In genomic region chr15:101255615-101256350, GRCh38 we compare ENCODE assay signal across 10 cellular contexts. TPM values are rescaled to one million over a fixed set of nuclear protein-coding genes. Genes with fewer than 3 reads are reported as not detected.
DNase-seq lines count a peak whose midpoint lies in the region; ATAC-seq and TF ChIP-seq lines count a peak whose summit lies in the region.
"Had no signal": no experiment of that assay in that cellular context is flagged by ENCODE, and none has a peak within 500 bp of the region (broad histone marks: within the 10 kb centered on the region; RNA-seq: fewer than 3 reads in every experiment).

No MANE protein-coding gene starts in this region.

- H3K9me3 Mint-ChIP-seq in endodermal cell (no peaks in the 10 kb centered on the region), neural crest cell (no peaks in the 10 kb centered on the region)

- H3K4me3 ChIP-seq in GM23248 (no peak overlapping the region), endodermal cell (ENCODE audit: low read length) (no peak overlapping the region)

- H3K36me3 ChIP-seq in GM23248 (ENCODE audit: low read depth) (no peaks in the 10 kb centered on the region), endodermal cell (ENCODE audit: control insufficient read depth, insufficient read depth, low read length) (no peaks in the 10 kb centered on the region)

- H3K36me3 Mint-ChIP-seq in endodermal cell (ENCODE audit: low read depth) (no peaks in the 10 kb centered on the region), neural crest cell (ENCODE audit: low read depth) (no peaks in the 10 kb centered on the region)

- no peak overlapping the region for H3K4me3 Mint-ChIP-seq in endodermal cell
- peak overlapping the region; percentile 60 for H3K4me3 Mint-ChIP-seq in neural crest cell

- H3K79me2 ChIP-seq in GM23248 (ENCODE audit: insufficient read depth): peaks cover 8% of the 10 kb centered on the region

- ATAC-seq in HG03135 (IDR thresholded peaks at IDR 0.05; ENCODE audit: unreplicated experiment): no peak
- ATAC-seq in stimulated activated naive CD8-positive, alpha-beta T cell treated with anti-CD3 and anti-CD28 coated beads, Interleukin-15, Interleukin-2, amounts not matched to agents 100 U/mL and 50 U/mL, for 24 hours: no peak

- no peak overlapping the region for H3K27ac Mint-ChIP-seq in endodermal cell
- no peak overlapping the region for H3K27ac Mint-ChIP-seq in neural crest cell (ENCODE audit: unreplicated experiment)

- H3K27me3 Mint-ChIP-seq in endodermal cell (ENCODE audit: insufficient read depth): no peaks in the 10 kb centered on the region
- peaks cover 22% of the 10 kb centered on the region for H3K27me3 Mint-ChIP-seq in neural crest cell (ENCODE audit: low read depth)

- H3K4me2 ChIP-seq in GM23248 (ENCODE audit: unreplicated experiment): no peak overlapping the region

- H3F3A ChIP-seq in GM23248 (ENCODE audit: insufficient read depth): peaks cover 9% of the 10 kb centered on the region

- DNase-seq in GM23248: peak; percentile 28
- DNase-seq in NCI-H524 treated with DMSO at 0.1 percent for 48 hours (lab: John Stamatoyannopoulos, UW): peak; percentile 92
- DNase-seq in endodermal cell: peak; percentile 38
- no peak for DNase-seq in neural crest cell (ENCODE audit: low read depth, low spot score)
- DNase-seq in stimulated activated naive CD8-positive, alpha-beta T cell treated with anti-CD3 and anti-CD28 coated beads, Interleukin-15, Interleukin-2, amounts not matched to agents 100 U/mL and 50 U/mL, for 24 hours: no peak
- no peak for DNase-seq in activated CD4-positive, alpha-beta T cell treated with anti-CD3 and anti-CD28 coated beads for 1 hour
- DNase-seq in 8988T: no peak
- DNase-seq: activated effector memory CD4-positive, alpha-beta T cell treated with Interleukin-2 at 50 U/mL for 16 hours; effector CD8-positive, alpha-beta T cell had no signal

- H3K4me1 Mint-ChIP-seq in endodermal cell: peaks cover 8% of the 10 kb centered on the region
- peaks cover 51% of the 10 kb centered on the region for H3K4me1 Mint-ChIP-seq in neural crest cell

- in situ Hi-C loops in GM23248 (cut with MboI): loop anchor here (5.0 to 25.0 kb wide), 3 partner anchors 171 to 343 kb away; partner anchors contain the start of gene LRRK1

- WGBS in GM23248 (ENCODE audit: low coverage in 1 of 2, low lambda C conversion rate in 2 of 2, missing lambda C conversion rate in 2 of 2), 2 experiments: 77 to 81% methylated on average over 12 of the region's 12 CpGs
- WGBS in endodermal cell (ENCODE audit: insufficient coverage in 1 of 2, insufficient read length in 1 of 2), 2 experiments: 68 to 82% methylated on average over 7 to 12 of the region's 12 CpGs

- no peak overlapping the region for H3K9ac ChIP-seq in GM23248
- H3K9ac ChIP-seq in endodermal cell (ENCODE audit: extremely low read depth, low read length, poor library complexity, severe bottlenecking): no peak overlapping the region

- no peaks in the 10 kb centered on the region for H3K9me2 ChIP-seq in GM23248 (ENCODE audit: insufficient read depth)

- H3K9me3 ChIP-seq in GM23248 (ENCODE audit: low read depth): no peaks in the 10 kb centered on the region
- no peaks in the 10 kb centered on the region for H3K9me3 ChIP-seq in endodermal cell (ENCODE audit: control insufficient read depth, low read length)

- H2AFZ ChIP-seq in GM23248: no peak overlapping the region

- H3K27ac ChIP-seq in GM23248: no peak overlapping the region
- no peak overlapping the region for H3K27ac ChIP-seq in endodermal cell (ENCODE audit: low read depth, low read length)

- H4K20me1 ChIP-seq in GM23248 (ENCODE audit: insufficient read depth): no peaks in the 10 kb centered on the region

- peaks cover 12% of the 10 kb centered on the region; the same call in 1 of the 2 replicates for H3K4me1 ChIP-seq in GM23248 (ENCODE audit: insufficient read depth)
- H3K4me1 ChIP-seq in endodermal cell (ENCODE audit: control insufficient read depth, insufficient read depth, low read length): no peaks in the 10 kb centered on the region

- H3K27me3 ChIP-seq in GM23248 (replicated peaks; ENCODE audit: insufficient read depth): no peaks in the 10 kb centered on the region
- no peaks in the 10 kb centered on the region for H3K27me3 ChIP-seq in endodermal cell (ENCODE audit: control insufficient read depth, insufficient read depth, low read length, poor library complexity, severe bottlenecking)

- TF ChIP-seq CTCF in endodermal cell (conservative IDR thresholded peaks at IDR 0.05) (no peak), neural crest cell (conservative IDR thresholded peaks at IDR 0.05) (no peak)

RNA-seq across cellular contexts. Expression of gene CHSY1, which starts 3.9 kb away (rescaled TPM):
- 29.8 and 31.3 TPM in 2 replicates for total RNA-seq in GM23248 (2014; rRNA removed; shearing (Covaris generic))
- polyA plus RNA-seq in GM23248 (2016; fragmentation: Nextera tagmentation; extraction: Ambion mirVana): 4.8 and 5.2 TPM in 2 replicates
- total RNA-seq in endodermal cell (10 to 100 TPM; 33.3 to 39.9 TPM), neural crest cell (46.7 and 49.7 TPM in 2 replicates)
- 29.5 TPM for polyA plus RNA-seq in endodermal cell (2013, experiment 1 of 2)
- polyA plus RNA-seq in endodermal cell (2013, experiment 2 of 2): 29.7 TPM

RNA-seq across cellular contexts. Expression of gene SELENOS, which starts 21.5 kb away (rescaled TPM):
- total RNA-seq in GM23248 (2014; rRNA removed; shearing (Covaris generic)): 98.7 and 98.9 TPM in 2 replicates
- polyA plus RNA-seq in GM23248 (2016; fragmentation: Nextera tagmentation; extraction: Ambion mirVana): 142 TPM in 2 replicates
- 10 to 100 TPM; 56.1 to 60.5 TPM for total RNA-seq in endodermal cell
- polyA plus RNA-seq in endodermal cell (2013, experiment 1 of 2): 63.3 TPM
- polyA plus RNA-seq in endodermal cell (2013, experiment 2 of 2): 61.3 TPM
- 37.8 and 42.1 TPM in 2 replicates for total RNA-seq in neural crest cell

RNA-seq across cellular contexts. Expression of gene SNRPA1, which starts 39.3 kb away (rescaled TPM):
- 29.3 and 35.2 TPM in 2 replicates for total RNA-seq in GM23248 (2014; rRNA removed; shearing (Covaris generic))
- 67.7 and 70.4 TPM in 2 replicates for polyA plus RNA-seq in GM23248 (2016; fragmentation: Nextera tagmentation; extraction: Ambion mirVana)
- total RNA-seq in endodermal cell: 100 to 1,000 TPM; 111 to 140 TPM
- 123 TPM for polyA plus RNA-seq in endodermal cell (2013, experiment 1 of 2)
- 111 TPM for polyA plus RNA-seq in endodermal cell (2013, experiment 2 of 2)
- 118 and 132 TPM in 2 replicates for total RNA-seq in neural crest cell

Comparison
In these comparisons a context has a peak if more than half of its experiments do, and no peak if none do; other contexts are left out.
1. DNase-seq: peak in GM23248 (single experiment), NCI-H524 treated with DMSO at 0.1 percent for 48 hours (single experiment) and endodermal cell (single experiment); none in neural crest cell (single experiment), stimulated activated naive CD8-positive, alpha-beta T cell treated with anti-CD3 and anti-CD28 coated beads, Interleukin-15, Interleukin-2, amounts not matched to agents 100 U/mL and 50 U/mL, for 24 hours (single experiment), activated CD4-positive, alpha-beta T cell treated with anti-CD3 and anti-CD28 coated beads for 1 hour (single experiment) and 8988T (single experiment).